25 cellular contexts compared by ENCODE assay signal in the genomic region with DNA sequence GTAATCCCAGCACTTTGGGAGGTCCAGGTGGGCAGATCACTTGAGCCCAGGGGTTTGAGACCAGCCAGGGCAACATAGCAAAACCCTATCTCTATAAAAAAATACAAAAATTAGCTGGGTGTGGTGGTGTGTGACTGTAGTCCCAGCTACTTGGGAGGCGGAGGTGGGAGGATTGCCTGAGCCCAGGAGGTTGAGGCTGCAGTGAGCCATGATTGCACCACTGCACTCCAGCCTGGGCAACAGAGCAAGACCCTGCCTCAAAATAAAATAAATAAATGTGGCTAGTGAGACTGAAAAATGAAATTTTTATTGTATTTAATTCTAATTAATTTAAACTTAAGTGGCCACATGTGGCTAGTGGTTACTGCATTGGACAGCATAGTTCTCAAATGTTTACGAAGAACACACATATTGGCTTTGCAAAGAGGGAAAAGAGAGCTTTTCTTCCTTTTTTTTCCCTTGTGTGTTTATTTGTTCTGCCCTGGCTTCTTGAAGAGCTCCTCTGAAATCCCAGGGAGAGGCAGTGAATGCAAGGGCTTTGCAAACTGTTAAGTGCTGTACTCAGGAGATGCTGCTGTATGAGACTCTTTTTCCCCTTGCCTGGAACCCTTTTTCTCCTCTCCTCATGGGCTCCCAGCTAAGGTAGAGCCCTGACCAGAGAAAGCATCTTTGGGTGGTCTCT.
"Had no signal": no experiment of that assay in that cellular context is flagged by ENCODE, and none has a peak within 500 bp of the region (broad histone marks: within the 10 kb centered on the region; RNA-seq: fewer than 3 reads in every experiment).

No MANE protein-coding gene starts in this region.

- H3K36me3 Mint-ChIP-seq: activated CD8-positive, alpha-beta memory T cell treated with anti-CD3 and anti-CD28 coated beads, Interleukin-2, amount 10 ng/mL, durations not matched to agents 7 days and 5 days; activated naive CD4-positive, alpha-beta T cell treated with anti-CD3 and anti-CD28 coated beads, Interleukin-2, amount 50 U/mL, for 24 hours; natural killer cell had no signal

- H3K27me3 Mint-ChIP-seq: activated CD8-positive, alpha-beta memory T cell treated with anti-CD3 and anti-CD28 coated beads, Interleukin-2, amount 10 ng/mL, durations not matched to agents 7 days and 5 days; activated CD8-positive, alpha-beta T cell treated with anti-CD3 and anti-CD28 coated beads for 36 hours; activated naive CD4-positive, alpha-beta T cell treated with anti-CD3 and anti-CD28 coated beads, Interleukin-2, amount 50 U/mL, for 24 hours had no signal

- H3K4me3 Mint-ChIP-seq: activated CD8-positive, alpha-beta memory T cell treated with anti-CD3 and anti-CD28 coated beads, Interleukin-2, amount 10 ng/mL, durations not matched to agents 7 days and 5 days; activated CD8-positive, alpha-beta T cell treated with anti-CD3 and anti-CD28 coated beads for 36 hours; activated naive CD4-positive, alpha-beta T cell treated with anti-CD3 and anti-CD28 coated beads, Interleukin-2, amount 50 U/mL, for 24 hours; dendritic cell treated with granulocyte-macrophage colony-stimulating factor and Interleukin-4, amounts not matched to agents 40 ng/mL and 50 ng/mL, for 4 days; natural killer cell; stimulated activated effector memory CD8-positive, alpha-beta T cell treated with anti-CD3 and anti-CD28 coated beads, Interleukin-12 subunit alpha, Interleukin-12 subunit beta, amount 100 ng/mL, for 72 hours had no signal

- FAIRE-seq: endometrium, keratinocyte, small intestine had no signal

- DNase-seq: activated CD4-positive, alpha-beta T cell treated with anti-CD3 and anti-CD28 coated beads for 4 hours; activated CD4-positive, CD25-positive, alpha-beta regulatory T cell; activated CD8-positive, alpha-beta memory T cell treated with anti-CD3 and anti-CD28 coated beads, Interleukin-2, amount 10 ng/mL, durations not matched to agents 7 days and 5 days; activated CD8-positive, alpha-beta T cell treated with anti-CD3 and anti-CD28 coated beads for 36 hours; activated gamma-delta T cell treated with Interleukin-2 at 50 U/mL for 16 hours; activated T-cell treated with anti-CD3 and anti-CD28 coated beads for 4 hours; adrenal gland; brain microvascular endothelial cell; caudate nucleus; effector CD4-positive, alpha-beta T cell; foreskin keratinocyte; left colon; natural killer cell; small intestine; stimulated activated CD4-positive, alpha-beta T cell treated with anti-CD3 and anti-CD28 coated beads, Interleukin-2, amount 100 ng/mL, for 24 hours; T1000; transverse colon; uterus had no signal

- H3K27me3 ChIP-seq: adrenal gland, ascending aorta, brain microvascular endothelial cell, transverse colon, uterus had no signal

- H3K9me3 Mint-ChIP-seq: activated CD8-positive, alpha-beta T cell treated with anti-CD3 and anti-CD28 coated beads for 36 hours; activated naive CD4-positive, alpha-beta T cell treated with anti-CD3 and anti-CD28 coated beads, Interleukin-2, amount 50 U/mL, for 24 hours; dendritic cell treated with granulocyte-macrophage colony-stimulating factor and Interleukin-4, amounts not matched to agents 40 ng/mL and 50 ng/mL, for 4 days; natural killer cell; stimulated activated effector memory CD8-positive, alpha-beta T cell treated with anti-CD3 and anti-CD28 coated beads, Interleukin-12 subunit alpha, Interleukin-12 subunit beta, amount 100 ng/mL, for 72 hours had no signal

- H3K27ac Mint-ChIP-seq: activated CD8-positive, alpha-beta memory T cell treated with anti-CD3 and anti-CD28 coated beads, Interleukin-2, amount 10 ng/mL, durations not matched to agents 7 days and 5 days; activated CD8-positive, alpha-beta T cell treated with anti-CD3 and anti-CD28 coated beads for 36 hours; activated naive CD4-positive, alpha-beta T cell treated with anti-CD3 and anti-CD28 coated beads, Interleukin-2, amount 50 U/mL, for 24 hours; dendritic cell treated with granulocyte-macrophage colony-stimulating factor and Interleukin-4, amounts not matched to agents 40 ng/mL and 50 ng/mL, for 4 days; natural killer cell; stimulated activated effector memory CD8-positive, alpha-beta T cell treated with anti-CD3 and anti-CD28 coated beads, Interleukin-12 subunit alpha, Interleukin-12 subunit beta, amount 100 ng/mL, for 72 hours had no signal

- H3K4me3 ChIP-seq: adrenal gland, ascending aorta, transverse colon, uterus had no signal

- ATAC-seq: activated CD8-positive, alpha-beta memory T cell treated with anti-CD3 and anti-CD28 coated beads, Interleukin-2, amount 10 ng/mL, durations not matched to agents 7 days and 5 days; activated CD8-positive, alpha-beta T cell treated with anti-CD3 and anti-CD28 coated beads for 36 hours; foreskin keratinocyte; left colon; natural killer cell; sciatic nerve; stimulated activated effector memory CD8-positive, alpha-beta T cell treated with anti-CD3 and anti-CD28 coated beads, Interleukin-12 subunit alpha, Interleukin-12 subunit beta, amount 100 ng/mL, for 72 hours had no signal

- H3K36me3 ChIP-seq: adrenal gland, ascending aorta, brain microvascular endothelial cell, transverse colon, uterus had no signal

- H3K4me1 ChIP-seq: foreskin keratinocyte, uterus had no signal

- H3K9me3 ChIP-seq: adrenal gland, ascending aorta, transverse colon, uterus had no signal

- H3K27ac ChIP-seq: adrenal gland, ascending aorta, brain microvascular endothelial cell, foreskin keratinocyte, transverse colon, uterus had no signal
